ENCODE assay signal across 8 cellular contexts in genomic region chr12:57751788-57752667, GRCh38.
DNase-seq lines count a peak whose midpoint lies in the region; ATAC-seq and TF ChIP-seq lines count a peak whose summit lies in the region.

Gene CDK4 (minus strand): TSS chr12:57752310. CDS start chr12:57751717, 593 bp downstream.

- in situ Hi-C loops in HAP-1 (cut with MboI; ENCODE audit: low sequenced_read_pairs), result no loop called here

- peaks cover 40% of the 10 kb centered on the region for H3K79me2 ChIP-seq in MM.1S (ENCODE audit: low read length)

- H3K4me1 ChIP-seq in ES-I3 (ENCODE audit: insufficient read depth, low read length), result peaks cover 7% of the 10 kb centered on the region; the same call in 1 of the 2 replicates
- peaks cover 15% of the 10 kb centered on the region for H3K4me1 ChIP-seq in HAP-1
- H3K4me1 ChIP-seq in MM.1S (ENCODE audit: low read length), result peaks cover 31% of the 10 kb centered on the region

- H3K4me3 Mint-ChIP-seq in nephron progenitor cell, result peak within 1 kb of the TSS; percentile 98
- peak within 1 kb of the TSS; percentile 93 to 97 for H3K4me3 Mint-ChIP-seq in stimulated activated naive CD8-positive, alpha-beta T cell treated with anti-CD3 and anti-CD28 coated beads, Interleukin-15, amount 100 ng/mL, for 72 hours

- H3K4me3 ChIP-seq in HAP-1, result peak within 1 kb of the TSS; percentile 94
- peak within 1 kb of the TSS; percentile 72 for H3K4me3 ChIP-seq in MM.1S (ENCODE audit: low read length)

- H3K9me2 ChIP-seq in MM.1S (replicated peaks; ENCODE audit: insufficient read depth, low read length), result no peaks in the 10 kb centered on the region

- TF ChIP-seq CTCF in MM.1S (IDR thresholded peaks at IDR 0.05; ENCODE audit: low read length), result no peak
- TF ChIP-seq CTCF in nephron progenitor cell (IDR thresholded peaks at IDR 0.05), result no peak

- H3K27ac ChIP-seq in MM.1S (ENCODE audit: low read length), result peak within 1 kb of the TSS; percentile 52

- DNase-seq in HAP-1 (ENCODE audit: low spot score in 2 of 2) (peak; percentile 99 to 100), MM.1S (peak; percentile 99), SIG-M5 (lab: John Stamatoyannopoulos, UW) (peak; percentile 94), activated gamma-delta T cell (lab: John Stamatoyannopoulos, UW) (peak; percentile 99), fibroblast of the conjunctiva (ENCODE audit: low read depth) (peak; percentile 100), nephron progenitor cell (peak; percentile 99)
- peak; percentile 99 to 100 for DNase-seq in stimulated activated naive CD8-positive, alpha-beta T cell treated with anti-CD3 and anti-CD28 coated beads, Interleukin-15, amount 100 ng/mL, for 72 hours

- H3K4me2 ChIP-seq in MM.1S (ENCODE audit: low read depth, low read length), result peak within 1 kb of the TSS; percentile 94

- peak; percentile 82 for ATAC-seq in stimulated activated naive CD8-positive, alpha-beta T cell treated with anti-CD3 and anti-CD28 coated beads, Interleukin-15, amount 100 ng/mL, for 72 hours

- H4K20me1 ChIP-seq in MM.1S (ENCODE audit: insufficient read depth, low read length), result no peaks in the 10 kb centered on the region

- peaks cover 14% of the 10 kb centered on the region; the same call in 1 of the 2 replicates for H3K36me3 ChIP-seq in ES-I3 (ENCODE audit: insufficient read depth, low read length)
- H3K36me3 ChIP-seq in HAP-1 (replicated peaks), result peaks cover 42% of the 10 kb centered on the region
- peaks cover 6% of the 10 kb centered on the region; the same call in 1 of the 2 replicates for H3K36me3 ChIP-seq in MM.1S (replicated peaks; ENCODE audit: insufficient read depth, low read length)

- peaks cover 46% of the 10 kb centered on the region for H3K36me3 Mint-ChIP-seq in nephron progenitor cell (ENCODE audit: low read depth)

- peaks cover 43% of the 10 kb centered on the region for H3K27me3 Mint-ChIP-seq in nephron progenitor cell (ENCODE audit: low read depth, poor library complexity)
- no peaks in the 10 kb centered on the region for H3K27me3 Mint-ChIP-seq in stimulated activated naive CD8-positive, alpha-beta T cell treated with anti-CD3 and anti-CD28 coated beads, Interleukin-15, amount 100 ng/mL, for 72 hours

- H3K9me3 ChIP-seq in ES-I3 (ENCODE audit: control insufficient read depth, insufficient read depth, low read length) (no peaks in the 10 kb centered on the region; the same call in 1 of the 2 replicates), HAP-1 (no peaks in the 10 kb centered on the region), MM.1S (replicated peaks; ENCODE audit: insufficient read depth, low read length) (no peaks in the 10 kb centered on the region)

- peaks cover 34% of the 10 kb centered on the region for H3F3A ChIP-seq in MM.1S (ENCODE audit: insufficient read depth, low read length)

- H2AFZ ChIP-seq in MM.1S (ENCODE audit: low read length), result peak within 1 kb of the TSS; percentile 66

- H3K9ac ChIP-seq in ES-I3 (ENCODE audit: low read depth, low read length), result peak within 1 kb of the TSS; percentile 80
- H3K9ac ChIP-seq in MM.1S (ENCODE audit: low read length), result peak within 1 kb of the TSS; percentile 88

- H3K4me1 Mint-ChIP-seq in nephron progenitor cell, result peaks cover 53% of the 10 kb centered on the region
- H3K4me1 Mint-ChIP-seq in stimulated activated naive CD8-positive, alpha-beta T cell treated with anti-CD3 and anti-CD28 coated beads, Interleukin-15, amount 100 ng/mL, for 72 hours, result peaks cover 76% of the 10 kb centered on the region

- peak within 1 kb of the TSS; percentile 94 for H3K27ac Mint-ChIP-seq in nephron progenitor cell
- H3K27ac Mint-ChIP-seq in stimulated activated naive CD8-positive, alpha-beta T cell treated with anti-CD3 and anti-CD28 coated beads, Interleukin-15, amount 100 ng/mL, for 72 hours, result peak within 1 kb of the TSS; percentile 97 to 98

- no peaks in the 10 kb centered on the region for H3K9me3 Mint-ChIP-seq in nephron progenitor cell
- H3K9me3 Mint-ChIP-seq in stimulated activated naive CD8-positive, alpha-beta T cell treated with anti-CD3 and anti-CD28 coated beads, Interleukin-15, amount 100 ng/mL, for 72 hours, result no peaks in the 10 kb centered on the region

- no peaks in the 10 kb centered on the region for H3K27me3 ChIP-seq in HAP-1 (ENCODE audit: low read depth)
- H3K27me3 ChIP-seq in MM.1S (replicated peaks; ENCODE audit: insufficient read depth, low read length), result no peaks in the 10 kb centered on the region

Comparison
In these comparisons a context has a peak if more than half of its experiments do, and no peak if none do; other contexts are left out.
1. Peak in every context shown above with its lines: DNase-seq, ATAC-seq, H3K4me3 ChIP-seq and H3K27ac ChIP-seq.